In the genomic region with DNA sequence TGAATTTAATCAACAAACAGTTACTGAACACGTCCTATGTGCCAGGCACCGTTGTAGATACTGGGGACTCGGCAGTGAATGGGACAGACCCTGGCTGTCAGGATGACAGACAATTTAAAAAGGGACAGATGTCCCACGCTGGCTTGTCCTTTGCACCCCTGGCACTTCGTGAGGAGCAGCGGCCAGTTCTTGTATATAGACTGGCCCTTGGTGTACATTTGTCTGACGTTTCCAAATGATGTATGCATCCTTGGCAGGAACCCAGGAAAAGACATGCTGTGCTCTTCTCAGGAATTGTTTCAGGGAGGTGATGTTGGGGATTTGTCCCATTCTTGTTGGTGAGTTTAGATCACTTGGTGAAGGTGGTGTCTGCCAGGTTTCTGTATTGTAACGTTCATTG, we compare ENCODE assay signal across 19 cellular contexts.
DNase-seq lines count a peak whose midpoint lies in the region; ATAC-seq and TF ChIP-seq lines count a peak whose summit lies in the region.
"Had no signal": no experiment of that assay in that cellular context is flagged by ENCODE, and none has a peak within 500 bp of the region (broad histone marks: within the 10 kb centered on the region; RNA-seq: fewer than 3 reads in every experiment).

No MANE protein-coding gene starts in this region.

- peak overlapping the region; percentile 66 for H3K9ac ChIP-seq in muscle layer of colon (ENCODE audit: low read length)

- H3K27me3 ChIP-seq in muscle layer of colon (ENCODE audit: control insufficient read depth in 1 of 2, insufficient read depth in 2 of 2, low read length in 2 of 2): no peaks in the 10 kb centered on the region

- H3K27me3 Mint-ChIP-seq in stimulated activated naive CD8-positive, alpha-beta T cell treated with anti-CD3 and anti-CD28 coated beads, Interleukin-15, Interleukin-2, amounts not matched to agents 100 ng/mL and 50 ng/mL, for 24 hours: no peaks in the 10 kb centered on the region
- H3K27me3 Mint-ChIP-seq: effector memory CD8-positive, alpha-beta T cell had no signal

- H3K4me1 ChIP-seq in muscle layer of colon (ENCODE audit: insufficient read depth, low read length): peaks cover 40% of the 10 kb centered on the region

- H3K4me3 ChIP-seq in astrocyte of the cerebellum (ENCODE audit: low read depth, low read length) (no peak overlapping the region), muscle layer of colon (ENCODE audit: low read depth in 1 of 2, low read length in 2 of 2) (peak overlapping the region; percentile 38 to 49)

- peak overlapping the region; percentile 64 for H3K27ac ChIP-seq in muscle layer of colon (ENCODE audit: low read depth, low read length)

- H3K36me3 Mint-ChIP-seq in stimulated activated naive CD8-positive, alpha-beta T cell treated with anti-CD3 and anti-CD28 coated beads, Interleukin-15, Interleukin-2, amounts not matched to agents 100 ng/mL and 50 ng/mL, for 24 hours (ENCODE audit: low read depth): peaks cover 92% of the 10 kb centered on the region

- H3K27ac Mint-ChIP-seq in stimulated activated naive CD8-positive, alpha-beta T cell treated with anti-CD3 and anti-CD28 coated beads, Interleukin-15, Interleukin-2, amounts not matched to agents 100 ng/mL and 50 ng/mL, for 24 hours: peak overlapping the region; percentile 1

- ATAC-seq in stimulated activated naive CD8-positive, alpha-beta T cell treated with anti-CD3 and anti-CD28 coated beads, Interleukin-15, Interleukin-2, amounts not matched to agents 100 U/mL and 50 U/mL, for 24 hours: no peak
- ATAC-seq: effector memory CD8-positive, alpha-beta T cell; sciatic nerve had no signal

- peaks cover 25% of the 10 kb centered on the region for H3K36me3 ChIP-seq in muscle layer of colon (ENCODE audit: insufficient read depth, low read length)

- DNase-seq in stimulated activated naive CD8-positive, alpha-beta T cell treated with anti-CD3 and anti-CD28 coated beads, Interleukin-15, Interleukin-2, amounts not matched to agents 100 U/mL and 50 U/mL, for 24 hours: no peak
- DNase-seq in astrocyte of the cerebellum (ENCODE audit: low read depth) (peak; percentile 20), NCI-H446 treated with DMSO at 0.1 percent for 48 hours (lab: John Stamatoyannopoulos, UW) (no peak), activated gamma-delta T cell (lab: John Stamatoyannopoulos, UW) (no peak), NK-92 (lab: John Stamatoyannopoulos, UW; ENCODE audit: unreplicated experiment) (no peak)
- DNase-seq in central memory CD4-positive, alpha-beta T cell: no peak
- DNase-seq: activated CD4-positive, CD25-positive, alpha-beta regulatory T cell treated with anti-CD3 and anti-CD28 coated beads, Interleukin-2, amount 50 U/mL, for 72 hours; AML-193; effector memory CD8-positive, alpha-beta T cell; foreskin melanocyte; NCI-H2029; occipital lobe; SIG-M5; stimulated activated CD4-positive, alpha-beta T cell treated with anti-CD3 and anti-CD28 coated beads, Interleukin-1b, Interleukin-23, amount 100 ng/mL, for 48 hours; substantia nigra; T1000 had no signal

- H3K4me3 Mint-ChIP-seq in stimulated activated naive CD8-positive, alpha-beta T cell treated with anti-CD3 and anti-CD28 coated beads, Interleukin-15, Interleukin-2, amounts not matched to agents 100 ng/mL and 50 ng/mL, for 24 hours: no peak overlapping the region
- H3K4me3 Mint-ChIP-seq: effector memory CD8-positive, alpha-beta T cell had no signal

- no peaks in the 10 kb centered on the region for H3K9me3 ChIP-seq in muscle layer of colon (ENCODE audit: low read length)

- in situ Hi-C loops in astrocyte of the cerebellum (cut with HindIII; ENCODE audit: low sequenced_read_pairs): no loop called here

- no peak for TF ChIP-seq CTCF in astrocyte of the cerebellum (IDR thresholded peaks at IDR 0.05; ENCODE audit: low read depth, low read length, missing control alignments)

- H3K4me1 Mint-ChIP-seq in stimulated activated naive CD8-positive, alpha-beta T cell treated with anti-CD3 and anti-CD28 coated beads, Interleukin-15, Interleukin-2, amounts not matched to agents 100 ng/mL and 50 ng/mL, for 24 hours (ENCODE audit: low read depth): peaks cover 57% of the 10 kb centered on the region

- H3K9me3 Mint-ChIP-seq in stimulated activated naive CD8-positive, alpha-beta T cell treated with anti-CD3 and anti-CD28 coated beads, Interleukin-15, Interleukin-2, amounts not matched to agents 100 ng/mL and 50 ng/mL, for 24 hours: no peaks in the 10 kb centered on the region
- H3K9me3 Mint-ChIP-seq: effector memory CD8-positive, alpha-beta T cell had no signal
